Comparison of ENCODE assay signal across 18 cellular contexts in the genomic region with DNA sequence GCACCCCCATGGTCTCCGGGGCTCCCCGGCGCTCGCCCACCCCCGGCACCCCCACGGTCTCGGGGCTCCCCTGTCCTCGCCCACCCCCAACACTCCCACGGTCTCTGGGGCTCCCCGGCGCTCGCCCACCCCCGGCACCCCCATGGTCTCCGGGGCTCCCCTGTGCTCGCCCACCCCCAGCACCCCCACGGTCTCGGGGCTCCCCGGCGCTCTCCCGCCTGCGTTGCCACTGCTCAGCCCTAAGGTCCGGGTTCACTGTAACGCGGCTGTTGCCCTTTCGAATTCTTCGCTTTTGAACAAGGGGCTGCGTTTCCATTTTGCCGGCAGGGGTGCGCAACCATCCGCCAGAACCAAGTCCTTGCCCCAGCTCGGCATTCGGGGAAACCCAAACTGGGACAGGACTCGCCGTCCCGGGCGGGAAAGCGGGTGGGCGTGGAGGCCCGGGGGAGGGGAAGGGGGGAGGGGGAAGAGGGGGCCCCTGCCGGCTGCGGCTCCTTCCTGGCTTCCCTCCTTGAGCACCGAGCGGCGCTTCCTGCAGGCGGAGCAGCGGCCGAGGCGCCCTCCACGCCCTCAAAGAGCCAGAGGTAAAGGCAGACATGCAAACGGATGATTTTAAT. TPM values are rescaled to one million over a fixed set of nuclear protein-coding genes. Genes with fewer than 3 reads are reported as not detected.
A peak's percentile ranks its signal among the peaks of the same experiment; 100 is the strongest.
DNase-seq lines count a peak whose midpoint lies in the region; ATAC-seq and TF ChIP-seq lines count a peak whose summit lies in the region.
"Had no signal": no experiment of that assay in that cellular context is flagged by ENCODE, and none has a peak within 500 bp of the region (broad histone marks: within the 10 kb centered on the region; RNA-seq: fewer than 3 reads in every experiment).

No MANE protein-coding gene starts in this region.

- POLR2A ChIA-PET in activated CD4-positive, alpha-beta T cell treated with anti-CD3 and anti-CD28 coated beads for 36 hours (lab: Charles Lee) = interaction anchor here (1.2 kb wide), 1 partner anchor 17 kb away, joined by 3 read pairs; no protein-coding TSS in a partner anchor
- POLR2A ChIA-PET in OCI-LY7 (lab: Charles Lee) = no interaction called here

- no peaks in the 10 kb centered on the region for H3K9me2 ChIP-seq in OCI-LY7 (ENCODE audit: insufficient read depth, low read length)

- H3K27me3 ChIP-seq in H9 (ENCODE audit: insufficient read depth, low read length) = no peaks in the 10 kb centered on the region
- peaks cover 0 to 36% (median 0%) of the 10 kb centered on the region in 3 donors for H3K27me3 ChIP-seq in sigmoid colon
- H3K27me3 ChIP-seq: heart right ventricle had no signal

- H2BK15ac ChIP-seq in H9 (ENCODE audit: low read depth, low read length) = no peak overlapping the region

- no peak overlapping the region for H3K18ac ChIP-seq in H9 (ENCODE audit: insufficient read length, low read depth, low read length)

- ATAC-seq in activated CD4-positive, alpha-beta T cell treated with anti-CD3 and anti-CD28 coated beads for 36 hours = no peak
- no peak for ATAC-seq in GM21723 (IDR thresholded peaks at IDR 0.05; ENCODE audit: unreplicated experiment)

- no peak overlapping the region for H3K27ac Mint-ChIP-seq in activated CD4-positive, alpha-beta T cell treated with anti-CD3 and anti-CD28 coated beads for 36 hours
- H3K27ac Mint-ChIP-seq in H9 = no peak overlapping the region

- H2BK120ac ChIP-seq in H9 (ENCODE audit: low read depth, low read length, poor library complexity, severe bottlenecking) = no peak overlapping the region

- no peak overlapping the region for H3K4me3 Mint-ChIP-seq in activated CD4-positive, alpha-beta T cell treated with anti-CD3 and anti-CD28 coated beads for 36 hours
- H3K4me3 Mint-ChIP-seq in H9 = no peak overlapping the region
- H3K4me3 Mint-ChIP-seq: activated T-cell treated with anti-CD3 and anti-CD28 coated beads, Interleukin-2, amount 50 U/mL, for 4 hours had no signal

- H3K4me3 ChIP-seq in sigmoid colon = peak overlapping the region in 1 of 4 donors; percentile 10
- no peak overlapping the region for H3K4me3 ChIP-seq in OCI-LY7 (ENCODE audit: low read depth, low read length, poor library complexity, severe bottlenecking)
- H3K4me3 ChIP-seq: thoracic aorta had no signal

- H3K79me1 ChIP-seq in H9 (ENCODE audit: insufficient read depth, low read depth, low read length, poor library complexity, severe bottlenecking) = no peaks in the 10 kb centered on the region

- H3K79me2 ChIP-seq in H9 (ENCODE audit: insufficient read depth, low read length) (no peaks in the 10 kb centered on the region), OCI-LY7 (ENCODE audit: insufficient read depth, low read depth, low read length) (no peaks in the 10 kb centered on the region)

- H3T11ph ChIP-seq in H9 (ENCODE audit: low read length) = no peak overlapping the region

- H3K4me2 ChIP-seq in H9 (ENCODE audit: insufficient read depth, insufficient read length, low read length) (no peak overlapping the region), OCI-LY7 (ENCODE audit: low read length) (no peak overlapping the region)

- no peaks in the 10 kb centered on the region for H3K9me3 ChIP-seq in H9 (ENCODE audit: control insufficient read depth, low read depth, low read length)
- H3K9me3 ChIP-seq in sigmoid colon = no peaks in the 10 kb centered on the region
- peaks cover 3% of the 10 kb centered on the region; the same call in 1 of the 2 replicates for H3K9me3 ChIP-seq in OCI-LY7 (ENCODE audit: low read length)
- H3K9me3 ChIP-seq: heart right ventricle, prostate gland, thoracic aorta had no signal

- DNase-seq in activated CD4-positive, alpha-beta T cell treated with anti-CD3 and anti-CD28 coated beads for 1 hour = peak; percentile 5
- DNase-seq in activated CD4-positive, alpha-beta T cell treated with anti-CD3 and anti-CD28 coated beads for 36 hours = no peak
- peak; percentile 15 for DNase-seq in H9
- peak; percentile 27 for DNase-seq in effector CD8-positive, alpha-beta T cell (lab: John Stamatoyannopoulos, UW)
- peak; percentile 56 for DNase-seq in sigmoid colon
- no peak for DNase-seq in OCI-LY7 (ENCODE audit: low spot score)
- DNase-seq in DMS 273 (lab: John Stamatoyannopoulos, UW; ENCODE audit: unreplicated experiment) = no peak
- DNase-seq: ACHN; activated CD4-positive, CD25-positive, alpha-beta regulatory T cell; activated T-cell treated with anti-CD3 and anti-CD28 coated beads, Interleukin-2, amount 50 U/mL, for 4 hours; cortex of kidney; heart right ventricle; Karpas-422; NCI-H187 treated with DMSO at 0.1 percent for 48 hours; T-helper 1 cell had no signal

- H3K9me3 Mint-ChIP-seq in activated CD4-positive, alpha-beta T cell treated with anti-CD3 and anti-CD28 coated beads for 36 hours (ENCODE audit: low read depth) = no peaks in the 10 kb centered on the region
- H3K9me3 Mint-ChIP-seq in H9 = peaks cover 15 to 32% of the 10 kb centered on the region in 2 experiments
- H3K9me3 Mint-ChIP-seq: activated T-cell treated with anti-CD3 and anti-CD28 coated beads, Interleukin-2, amount 50 U/mL, for 4 hours had no signal

- no peaks in the 10 kb centered on the region for H3K4me1 ChIP-seq in H9 (ENCODE audit: insufficient read depth, low read length)
- H3K4me1 ChIP-seq in sigmoid colon = peaks cover 0 to 14% (median 0%) of the 10 kb centered on the region in 4 donors
- no peaks in the 10 kb centered on the region for H3K4me1 ChIP-seq in OCI-LY7 (ENCODE audit: insufficient read depth, low read length, poor library complexity, severe bottlenecking)
- H3K4me1 ChIP-seq: heart right ventricle, prostate gland had no signal

- H3K23me2 ChIP-seq in H9 (ENCODE audit: insufficient read length, low read depth, low read length, poor library complexity, severe bottlenecking) = no peaks in the 10 kb centered on the region

- H3K27ac ChIP-seq in H9 (ENCODE audit: insufficient read length, low read depth, low read length) = no peak overlapping the region
- H3K27ac ChIP-seq in sigmoid colon = no peak overlapping the region
- H3K27ac ChIP-seq in OCI-LY7 (ENCODE audit: low read depth, low read length, poor library complexity, severe bottlenecking) = no peak overlapping the region
- H3K27ac ChIP-seq: heart right ventricle, thoracic aorta had no signal

- no peak overlapping the region for H3K4ac ChIP-seq in H9 (ENCODE audit: low read depth, low read length)

- TF ChIP-seq CTCF in H9 (conservative IDR thresholded peaks at IDR 0.05) (no peak), sigmoid colon (IDR thresholded peaks at IDR 0.05) (no peak), OCI-LY7 (conservative IDR thresholded peaks at IDR 0.05; ENCODE audit: low read length) (no peak)

- CTCF ChIA-PET in activated CD4-positive, alpha-beta T cell treated with anti-CD3 and anti-CD28 coated beads for 36 hours (lab: Charles Lee) = no interaction called here
- CTCF ChIA-PET in OCI-LY7 (lab: Charles Lee; ENCODE audit: unreplicated experiment) = no interaction called here

- H3K27me3 Mint-ChIP-seq in activated CD4-positive, alpha-beta T cell treated with anti-CD3 and anti-CD28 coated beads for 36 hours = no peaks in the 10 kb centered on the region
- H3K27me3 Mint-ChIP-seq in H9 (ENCODE audit: low read depth) = no peaks in the 10 kb centered on the region

- no peak overlapping the region for H2BK20ac ChIP-seq in H9 (ENCODE audit: low read depth, low read length, poor library complexity, severe bottlenecking)

- H4K5ac ChIP-seq in H9 (ENCODE audit: insufficient read length, low read depth, low read length) = no peak overlapping the region

- H4K20me1 ChIP-seq in H9 (ENCODE audit: control insufficient read depth, insufficient read depth, insufficient read length) (no peaks in the 10 kb centered on the region), OCI-LY7 (ENCODE audit: insufficient read depth, low read length) (no peaks in the 10 kb centered on the region)

- H3K23ac ChIP-seq in H9 (ENCODE audit: insufficient read length, low read depth, low read length) = no peak overlapping the region

- intact Hi-C loops in activated CD4-positive, alpha-beta T cell treated with anti-CD3 and anti-CD28 coated beads for 36 hours (cut with DNase I, micrococcal nuclease) = no loop called here
- intact Hi-C loops in sigmoid colon (cut with DNase I) = no loop called here
- intact Hi-C loops in OCI-LY7 (cut with micrococcal nuclease; ENCODE audit: unreplicated experiment) = no loop called here

- no peak overlapping the region for H3K14ac ChIP-seq in H9 (ENCODE audit: insufficient read depth, low read length)

- no peak for TF ChIP-seq EP300 in sigmoid colon (IDR thresholded peaks at IDR 0.05)

- H2AFZ ChIP-seq in H9 (ENCODE audit: low read length) (no peak overlapping the region), OCI-LY7 (ENCODE audit: low read length) (no peak overlapping the region)

- no CpG with 5 or more reads among the region's 50 CpGs for WGBS in H9 (ENCODE audit: extremely low coverage, insufficient read length, low lambda C conversion rate)
- 86 to 88% methylated on average over 50 of the region's 50 CpGs for WGBS in sigmoid colon, 2 donors

- no peak overlapping the region for H3K9ac ChIP-seq in H9 (ENCODE audit: extremely low read depth, insufficient read length, low read length)

- H2AK5ac ChIP-seq in H9 (ENCODE audit: insufficient read length, low read length) = no peak overlapping the region

- H4K91ac ChIP-seq in H9 (ENCODE audit: insufficient read length, low read depth, low read length) = no peak overlapping the region

- no peaks in the 10 kb centered on the region for H3K36me3 Mint-ChIP-seq in activated CD4-positive, alpha-beta T cell treated with anti-CD3 and anti-CD28 coated beads for 36 hours (ENCODE audit: low read depth)
- H3K36me3 Mint-ChIP-seq in H9 (ENCODE audit: insufficient read depth in 1 of 3, low read depth in 3 of 3) = peaks cover 31 to 41% (median 34%) of the 10 kb centered on the region in 3 experiments

- H2BK12ac ChIP-seq in H9 (ENCODE audit: insufficient read length, low read depth, low read length) = no peak overlapping the region

- no TSS peak for BruUV-seq in OCI-LY7 (replicated peaks; lab: Mats Ljungman, UMichigan)

- no peaks in the 10 kb centered on the region for H3K36me3 ChIP-seq in sigmoid colon
- H3K36me3 ChIP-seq in OCI-LY7 (ENCODE audit: insufficient read depth, low read length) = no peaks in the 10 kb centered on the region
- H3K36me3 ChIP-seq: prostate gland, thoracic aorta had no signal

- H3K4me1 Mint-ChIP-seq in activated CD4-positive, alpha-beta T cell treated with anti-CD3 and anti-CD28 coated beads for 36 hours = no peaks in the 10 kb centered on the region
- H3K4me1 Mint-ChIP-seq in H9 = no peaks in the 10 kb centered on the region

- H4K8ac ChIP-seq in H9 (replicated peaks; ENCODE audit: insufficient read length, low read depth, low read length) = no peak overlapping the region

- H2BK5ac ChIP-seq in H9 (ENCODE audit: insufficient read length, low read length) = no peak overlapping the region

- no peak overlapping the region for H3K56ac ChIP-seq in H9 (ENCODE audit: insufficient read length, low read depth, low read length)

- no peak for TF ChIP-seq POLR2A in sigmoid colon (IDR thresholded peaks at IDR 0.05)

RNA-seq across cellular contexts. Expression of a gene that starts 5.3 kb away (rescaled TPM):
- total RNA-seq in activated CD4-positive, alpha-beta T cell treated with anti-CD3 and anti-CD28 coated beads for 36 hours = under 1 TPM; 0.16 to 0.23 TPM
- 6.7 and 6.8 TPM in 2 replicates for total RNA-seq in H9 (2021)
- total RNA-seq in sigmoid colon = 1 to 10 TPM in 1 of 4 donors, not detected in 3; 1.4 TPM
- under 1 TPM in 1 of 3 donors, not detected in 2; 0.20 TPM for polyA plus RNA-seq in sigmoid colon
- total RNA-seq in OCI-LY7 (2014; rRNA removed; shearing (Covaris generic)) = 0.06 and 0.21 TPM in 2 replicates
- total RNA-seq in OCI-LY7 (2022) = 0.41 and 1.1 TPM in 2 replicates

RNA-seq across cellular contexts. Expression of a gene that starts 23.6 kb away (rescaled TPM):
- total RNA-seq in activated CD4-positive, alpha-beta T cell treated with anti-CD3 and anti-CD28 coated beads for 36 hours = 10 to 100 TPM in 1 of 2 experiments, 1 to 10 TPM in 1; 8.1 to 13.0 TPM
- 32.8 and 36.0 TPM in 2 replicates for total RNA-seq in H9 (2021)
- total RNA-seq in sigmoid colon = 10 to 100 TPM in 1 of 4 donors, 1 to 10 TPM in 2, under 1 TPM in 1; 0.95 to 18.3 (median 7.1) TPM
- polyA plus RNA-seq in sigmoid colon = 10 to 100 TPM in 1 of 3 donors, 1 to 10 TPM in 2; 3.2 to 11.0 (median 7.8) TPM
- total RNA-seq in OCI-LY7 (2014; rRNA removed; shearing (Covaris generic)) = 2.0 and 4.7 TPM in 2 replicates
- 8.3 and 10.4 TPM in 2 replicates for total RNA-seq in OCI-LY7 (2022)

Comparison
In these comparisons a context has a peak if more than half of its experiments do, and no peak if none do; other contexts are left out.
1. DNase-seq: peak in activated CD4-positive, alpha-beta T cell treated with anti-CD3 and anti-CD28 coated beads for 1 hour (single experiment), H9 (single experiment), effector CD8-positive, alpha-beta T cell (single experiment) and sigmoid colon (single experiment); none in activated CD4-positive, alpha-beta T cell treated with anti-CD3 and anti-CD28 coated beads for 36 hours (single experiment), OCI-LY7 (single experiment) and DMS 273 (single experiment).